14 cellular contexts compared by ENCODE assay signal in genomic region chr5:126395198-126395597, GRCh38. TPM values are rescaled to one million over a fixed set of nuclear protein-coding genes. Genes with fewer than 3 reads are reported as not detected.
DNase-seq lines count a peak whose midpoint lies in the region; ATAC-seq, FAIRE-seq and TF ChIP-seq lines count a peak whose summit lies in the region.
"Had no signal": no experiment of that assay in that cellular context is flagged by ENCODE, and none has a peak within 500 bp of the region (broad histone marks: within the 10 kb centered on the region; RNA-seq: fewer than 3 reads in every experiment).

No MANE protein-coding gene starts in this region.

- FAIRE-seq in A549 (lab: Jason Lieb, UNC) = no peak
- FAIRE-seq: GM18507 had no signal

- H3K36me3 ChIP-seq in SJSA1 = no peaks in the 10 kb centered on the region
- H3K36me3 ChIP-seq: spleen had no signal

- TF ChIP-seq RAD21 in A549 (conservative IDR thresholded peaks at IDR 0.05 in 1 of 2, IDR thresholded peaks at IDR 0.05 in 1 of 2) = no peak

- no peak overlapping the region for H3K27ac ChIP-seq in A549
- H3K27ac ChIP-seq in SJSA1 = peak overlapping the region; percentile 3; the same call in 1 of the 2 replicates
- H3K27ac ChIP-seq: 22Rv1, spleen had no signal

- intact Hi-C loops in lower leg skin (cut with DNase I; ENCODE audit: low total_unique reads) = no loop called here

- H3K9me3 ChIP-seq in A549 (0 out of 3 replicates have a peak, but pooled peaks cover 2% of the 10 kb centered on the region), SJSA1 (replicated peaks) (no peaks in the 10 kb centered on the region)

- no peak for TF ChIP-seq POLR2A in A549 (IDR thresholded peaks at IDR 0.05; ENCODE audit: low read length)
- no peak for TF ChIP-seq POLR2A in lower leg skin (IDR thresholded peaks at IDR 0.05)

- CTCF ChIA-PET in A549 (lab: Yijun Ruan, JAX) = no interaction called here

- H3K4me2 ChIP-seq in A549 = no peak overlapping the region

- H3K4me3 ChIP-seq in A549 (no peak overlapping the region), SJSA1 (no peak overlapping the region), lower leg skin (ENCODE audit: low read depth, poor library complexity, severe bottlenecking) (no peak overlapping the region)
- H3K4me3 ChIP-seq: spleen had no signal

- WGBS in A549 (ENCODE audit: missing lambda C conversion rate) = 32% methylated on average over 2 of the region's 2 CpGs
- WGBS in lower leg skin, 2 donors = 52 to 58% methylated on average over 2 of the region's 2 CpGs

- DNase-seq in A549 (ENCODE audit: low read depth in 1 of 2, low spot score in 1 of 2) (no peak), SJSA1 (ENCODE audit: low read depth in 1 of 2, low spot score in 2 of 2) (peak; percentile 52 to 58), dedifferentiated amniotic fluid mesenchymal stem cell (ENCODE audit: extremely low spot score) (peak; percentile 52), kidney glomerular epithelial cell (lab: John Stamatoyannopoulos, UW) (peak; percentile 59), NCI-H82 treated with DMSO at 0.1 percent for 48 hours (lab: John Stamatoyannopoulos, UW; ENCODE audit: unreplicated experiment) (no peak), lower leg skin (ENCODE audit: low spot score in 2 of 2) (no peak), NCI-H1436 treated with DMSO at 0.1 percent for 48 hours (lab: John Stamatoyannopoulos, UW) (no peak), NCI-H146 (lab: John Stamatoyannopoulos, UW) (no peak)
- DNase-seq: anterior cingulate cortex, NCI-H2081, SHP77 treated with DMSO at 0.1 percent for 48 hours, spleen had no signal

- H3K4me1 ChIP-seq in A549 (no peaks in the 10 kb centered on the region), SJSA1 (replicated peaks) (peaks cover 18% of the 10 kb centered on the region)
- H3K4me1 ChIP-seq: spleen had no signal

- no peak for TF ChIP-seq CTCF in A549 (IDR thresholded peaks at IDR 0.05)
- TF ChIP-seq CTCF in lower leg skin (IDR thresholded peaks at IDR 0.05) = no peak

- ATAC-seq in A549 = no peak; a peak in 1 of 6 replicates

- POLR2A ChIA-PET in A549 (lab: Yijun Ruan, JAX) = no interaction called here

- TF ChIP-seq EP300 in A549 (IDR thresholded peaks at IDR 0.05) = no peak

- no peaks in the 10 kb centered on the region for H3K27me3 ChIP-seq in SJSA1 (replicated peaks)
- H3K27me3 ChIP-seq: spleen had no signal

TF ChIP-seq in A549, 52 proteins besides CTCF, POLR2A, EP300 and RAD21:
- peak; percentile 62 for TF ChIP-seq MAFK (IDR thresholded peaks at IDR 0.05; ENCODE audit: partially characterized antibody)
- TF ChIP-seq JUN (IDR thresholded peaks at IDR 0.05) = no peak

RNA-seq across cellular contexts. Expression of gene GRAMD2B, which starts 28.0 kb away (rescaled TPM):
- polyA plus RNA-seq in A549 (2011; rRNA removed) (1.2 and 1.3 TPM in 2 replicates), A549 (2017; fragmentation: RNase III; extraction: RNeasy Plus Mini Kit Qiagen cat#74134 plus additional on column Dnase treatment) (1.0 to 1.5 TPM (median 1.3 TPM) in 3 replicates)
- 0.23 and 0.24 TPM in 2 replicates for polyA plus RNA-seq in A549 (2012; cell fraction: cytosol; rRNA removed)
- polyA plus RNA-seq in A549 (2012; cell fraction: nucleus; rRNA removed) = 0.16 and 0.43 TPM in 2 replicates
- 0.63 and 0.91 TPM in 2 replicates for polyA minus RNA-seq in A549 (2011; rRNA and poly(A)+ RNA removed)
- total RNA-seq in SJSA1 (2014; rRNA removed; shearing (Covaris generic)) = 25.5 and 33.6 TPM in 2 replicates
- total RNA-seq in lower leg skin = 10 to 100 TPM; 58.9 to 99.8 (median 75.8) TPM

Comparison
In these comparisons a context has a peak if more than half of its experiments do, and no peak if none do; other contexts are left out.
1. DNase-seq: peak in SJSA1 (2 of 2), dedifferentiated amniotic fluid mesenchymal stem cell (single experiment) and kidney glomerular epithelial cell (single experiment); none in A549 (0 of 2), NCI-H82 treated with DMSO at 0.1 percent for 48 hours (single experiment), lower leg skin (0 of 2), NCI-H1436 treated with DMSO at 0.1 percent for 48 hours (single experiment) and NCI-H146 (single experiment).